In the genomic region with DNA sequence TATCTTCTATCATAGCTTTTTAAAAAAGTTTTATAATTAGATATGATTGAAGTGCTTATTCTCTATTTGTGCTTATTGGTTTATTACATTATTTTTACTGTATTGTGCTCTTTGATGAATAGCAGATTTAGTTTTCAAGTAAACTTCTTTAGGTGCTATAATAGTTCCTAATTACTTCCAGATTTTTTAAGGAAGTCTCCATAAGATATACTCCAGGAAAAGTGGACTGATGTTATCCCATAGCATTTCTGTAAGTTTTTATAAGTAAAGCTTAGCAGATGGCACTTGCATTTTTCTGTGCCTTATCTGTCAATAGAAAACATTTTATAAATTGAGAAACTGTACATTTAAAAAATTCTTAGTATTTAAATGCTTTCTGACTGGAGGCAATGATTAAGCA, we compare ENCODE assay signal across 23 cellular contexts.
"Had no signal": no experiment of that assay in that cellular context is flagged by ENCODE, and none has a peak within 500 bp of the region (broad histone marks: within the 10 kb centered on the region; RNA-seq: fewer than 3 reads in every experiment).

No MANE protein-coding gene starts in this region.

- H3K27me3 ChIP-seq: SJCRH30 had no signal

- H3K36me3 ChIP-seq: SJCRH30 had no signal

- DNase-seq: KBM-7; MV-4-11; NCI-H1048; NCI-H1105; NCI-H1417; NCI-H1436 treated with DMSO at 0.1 percent for 48 hours; NCI-H1694; NCI-H1930; NCI-H2081; NCI-H2107; NCI-H226; NCI-H446; NCI-H510A; NCI-H524 treated with DMSO at 0.1 percent for 48 hours; NCI-H69; NCI-H774; NK-92 treated with Interleukin-12 subunit alpha and Interleukin-12 subunit beta, amount 100 ng/mL, for 24 hours; PC-3; SHP77; SJCRH30; T-helper 1 cell had no signal

- ATAC-seq: Panc1, PC-3 had no signal

- H3K4me3 ChIP-seq: SJCRH30 had no signal

- H3K4me1 ChIP-seq: SJCRH30 had no signal

- H3K27ac ChIP-seq: RWPE1, SJCRH30 had no signal

- H3K9me3 ChIP-seq: SJCRH30 had no signal
